In genomic region chr2:30239308-30240161, GRCh38 we compare ENCODE assay signal across 8 cellular contexts. TPM values are rescaled to one million over a fixed set of nuclear protein-coding genes. Genes with fewer than 3 reads are reported as not detected.
DNase-seq lines count a peak whose midpoint lies in the region; ATAC-seq, FAIRE-seq and TF ChIP-seq lines count a peak whose summit lies in the region.

No MANE protein-coding gene starts in this region.

- peak; percentile 83 for TF ChIP-seq CTCF in A549 (IDR thresholded peaks at IDR 0.05)
- peak; percentile 94 for TF ChIP-seq CTCF in GM12872 (IDR thresholded peaks at IDR 0.05; ENCODE audit: insufficient read depth, low read depth, low read length)
- TF ChIP-seq CTCF in PC-9 (conservative IDR thresholded peaks at IDR 0.05): peak; percentile 97
- TF ChIP-seq CTCF in gastroesophageal sphincter (IDR thresholded peaks at IDR 0.05): peak in 3 of 4 experiments; percentile 90 to 91 (median 91)
- TF ChIP-seq CTCF in pancreas (IDR thresholded peaks at IDR 0.05): peak; percentile 77 to 90 (median 82)

- H3K4me1 ChIP-seq in A549 (peaks cover 99% of the 10 kb centered on the region), PC-9 (replicated peaks; ENCODE audit: insufficient read depth) (peaks cover 3% of the 10 kb centered on the region; the same call in 1 of the 2 replicates), gastroesophageal sphincter (peaks cover 13 to 99% (median 32%) of the 10 kb centered on the region in 3 donors), pancreas (no peaks in the 10 kb centered on the region)

- TF ChIP-seq RAD21 in A549 (conservative IDR thresholded peaks at IDR 0.05 in 1 of 2, IDR thresholded peaks at IDR 0.05 in 1 of 2): peak; percentile 68 to 76

- no TSS peak for BruUV-seq in PC-9 (replicated peaks; lab: Mats Ljungman, UMichigan)

- H3K4me2 ChIP-seq in A549: peak overlapping the region; percentile 83
- no peak overlapping the region for H3K4me2 ChIP-seq in PC-9

- H3K9me2 ChIP-seq in PC-9 (ENCODE audit: insufficient read depth): no peaks in the 10 kb centered on the region

- peak; percentile 87 to 89 for DNase-seq in A549 (ENCODE audit: low read depth in 1 of 2, low spot score in 1 of 2)
- peak; percentile 40 to 52 for DNase-seq in PC-9
- peak; percentile 59 for DNase-seq in activated T-helper 9 cell treated with anti-CD3 and anti-CD28 coated beads, Interleukin-2, amount 50 U/mL, for 16 hours (ENCODE audit: low read depth)
- DNase-seq in pancreas: peak in 4 of 6 donors; percentile 41 to 83 (median 72)
- no peak for DNase-seq in dedifferentiated amniotic fluid mesenchymal stem cell (ENCODE audit: extremely low spot score)
- DNase-seq in NCI-H1092 treated with DMSO at 0.1 percent for 48 hours (lab: John Stamatoyannopoulos, UW): no peak

- POLR2A ChIA-PET in A549 (lab: Yijun Ruan, JAX): interaction anchor here (1.3 to 1.6 kb wide), 2 partner anchors 35 to 206 kb away, joined by 3 to 4 read pairs; no protein-coding TSS in a partner anchor
- POLR2A ChIA-PET in PC-9 (lab: Charles Lee; ENCODE audit: unreplicated experiment): interaction anchor here (0.6 kb wide), 1 partner anchor 424 kb away, joined by 3 read pairs; no protein-coding TSS in a partner anchor

- no peaks in the 10 kb centered on the region for H3K79me2 ChIP-seq in PC-9 (ENCODE audit: low read depth)

- H4K20me1 ChIP-seq in PC-9 (ENCODE audit: insufficient read depth): no peaks in the 10 kb centered on the region

- TF ChIP-seq POLR2A in A549 (IDR thresholded peaks at IDR 0.05; ENCODE audit: low read length): no peak
- no peak for TF ChIP-seq POLR2A in gastroesophageal sphincter (IDR thresholded peaks at IDR 0.05)

- CTCF ChIA-PET in A549 (lab: Yijun Ruan, JAX) (interaction anchor here (0.7 to 10.4 kb wide), 38 partner anchors 10 to 477 kb away, joined by 3 to 135 read pairs (median 4); partner anchors contain the start of gene LCLAT1), PC-9 (lab: Charles Lee) (interaction anchor here (0.6 to 0.9 kb wide), 2 partner anchors 21 to 74 kb away, joined by 3 read pairs; no protein-coding TSS in a partner anchor)

- H2AFZ ChIP-seq in PC-9: no peak overlapping the region

- no peak for TF ChIP-seq EP300 in A549 (IDR thresholded peaks at IDR 0.05)
- TF ChIP-seq EP300 in gastroesophageal sphincter (IDR thresholded peaks at IDR 0.05): no peak

- H3K27me3 ChIP-seq in PC-9 (ENCODE audit: insufficient read depth, low read depth): 0 out of 2 replicates have a peak, but pooled peaks cover 6% of the 10 kb centered on the region
- H3K27me3 ChIP-seq in gastroesophageal sphincter: no peaks in the 10 kb centered on the region
- no peaks in the 10 kb centered on the region for H3K27me3 ChIP-seq in pancreas

- H3K27ac ChIP-seq in A549: peak overlapping the region; percentile 24 to 92; a peak in 4 of 6 replicates
- no peak overlapping the region for H3K27ac ChIP-seq in PC-9
- peak overlapping the region; percentile 86 to 94 (median 90) for H3K27ac ChIP-seq in gastroesophageal sphincter
- no peak overlapping the region for H3K27ac ChIP-seq in pancreas

- FAIRE-seq in A549 (lab: Jason Lieb, UNC): peak; percentile 86
- no peak for FAIRE-seq in pancreas (lab: Jason Lieb, UNC)

- H3K36me3 ChIP-seq in PC-9 (ENCODE audit: low read depth) (no peaks in the 10 kb centered on the region), gastroesophageal sphincter (peaks cover 0 to 43% of the 10 kb centered on the region in 2 donors), pancreas (no peaks in the 10 kb centered on the region)

- peaks cover 6% of the 10 kb centered on the region for H3F3A ChIP-seq in PC-9 (ENCODE audit: insufficient read depth, low read depth)

- ATAC-seq in A549 (peak; percentile 70 to 79), gastroesophageal sphincter (peak; percentile 75), pancreas (peak; percentile 75 to 88 (median 86))

- intact Hi-C loops in PC-9 (cut with micrococcal nuclease; ENCODE audit: unreplicated experiment): no loop called here
- intact Hi-C loops in pancreas (cut with DNase I): no loop called here

- WGBS in A549 (ENCODE audit: missing lambda C conversion rate): 55% methylated on average over 15 of the region's 15 CpGs
- WGBS in gastroesophageal sphincter (ENCODE audit: low coverage in 1 of 2), 2 donors: 48 to 57% methylated on average over 8 to 10 of the region's 15 CpGs
- 63 to 70% methylated on average over 15 of the region's 15 CpGs for WGBS in pancreas, 2 donors

- no peak overlapping the region for H3K4me3 ChIP-seq in A549
- H3K4me3 ChIP-seq in PC-9: no peak overlapping the region
- H3K4me3 ChIP-seq in gastroesophageal sphincter: peak overlapping the region in 1 of 2 donors; percentile 1
- H3K4me3 ChIP-seq in pancreas: no peak overlapping the region

- no peaks in the 10 kb centered on the region for H3K9me3 ChIP-seq in A549
- H3K9me3 ChIP-seq in PC-9 (ENCODE audit: insufficient read depth, low read depth): no peaks in the 10 kb centered on the region
- H3K9me3 ChIP-seq in gastroesophageal sphincter: no peaks in the 10 kb centered on the region
- no peaks in the 10 kb centered on the region for H3K9me3 ChIP-seq in pancreas

TF ChIP-seq in A549, 52 proteins besides CTCF, POLR2A, EP300 and RAD21 (continues in another document):
- no peak for TF ChIP-seq KDM5A (IDR thresholded peaks at IDR 0.05)
- no peak for TF ChIP-seq CBX8 (IDR thresholded peaks at IDR 0.05)
- no peak for TF ChIP-seq PBX3 (IDR thresholded peaks at IDR 0.05)
- TF ChIP-seq SMC3 (IDR thresholded peaks at IDR 0.05): peak; percentile 59
- TF ChIP-seq ZSCAN20 (CRISPR knock-in tag; IDR thresholded peaks at IDR 0.05): no peak
- TF ChIP-seq CHD2 (IDR thresholded peaks at IDR 0.05; ENCODE audit: low read length, partially characterized antibody): no peak
- no peak for TF ChIP-seq PHF8 (IDR thresholded peaks at IDR 0.05; ENCODE audit: borderline replicate concordance, low read depth)
- TF ChIP-seq BHLHE40 (IDR thresholded peaks at IDR 0.05; ENCODE audit: low read depth, low read length): no peak
- no peak for TF ChIP-seq CHD4 (IDR thresholded peaks at IDR 0.05; ENCODE audit: borderline replicate concordance)
- 0 out of 2 replicates have a peak, but pooled peaks have one; percentile 38 for TF ChIP-seq POLR2AphosphoS2 (conservative IDR thresholded peaks at IDR 0.05; ENCODE audit: low read length)
- no peak for TF ChIP-seq ESRRA (IDR thresholded peaks at IDR 0.05; ENCODE audit: borderline replicate concordance, low read length)
- no peak for TF ChIP-seq SREBF2 (IDR thresholded peaks at IDR 0.05)
- no peak for TF ChIP-seq BCL3 (IDR thresholded peaks at IDR 0.05)
- no peak for TF ChIP-seq MYC (IDR thresholded peaks at IDR 0.05; ENCODE audit: borderline replicate concordance, low read length)
- no peak for TF ChIP-seq REST (IDR thresholded peaks at IDR 0.05)

RNA-seq across cellular contexts. Expression of gene LBH, which starts 8.2 kb away (rescaled TPM):
- polyA plus RNA-seq in A549 (2011; rRNA removed) (149 and 163 TPM in 2 replicates), A549 (2017; fragmentation: RNase III; extraction: RNeasy Plus Mini Kit Qiagen cat#74134 plus additional on column Dnase treatment) (197 to 273 TPM (median 216 TPM) in 3 replicates), pancreas (10 to 100 TPM in 1 of 2 donors, 1 to 10 TPM in 1; 4.1 to 12.1 TPM)
- 174 and 289 TPM in 2 replicates for polyA plus RNA-seq in A549 (2012; cell fraction: cytosol; rRNA removed)
- 195 and 198 TPM in 2 replicates for polyA plus RNA-seq in A549 (2012; cell fraction: nucleus; rRNA removed)
- polyA minus RNA-seq in A549 (2011; rRNA and poly(A)+ RNA removed): 226 and 241 TPM in 2 replicates
- total RNA-seq in PC-9 (2021) (30.6 and 34.4 TPM in 2 replicates), gastroesophageal sphincter (100 to 1,000 TPM in 3 of 4 donors, 10 to 100 TPM in 1; 62.3 to 509 (median 348) TPM), pancreas (10 to 100 TPM in 2 of 6 donors, 1 to 10 TPM in 4; 5.1 to 26.9 (median 7.4) TPM)

Comparison
In these comparisons a context has a peak if more than half of its experiments do, and no peak if none do; other contexts are left out.
1. DNase-seq: peak in A549 (2 of 2), PC-9 (2 of 2), activated T-helper 9 cell treated with anti-CD3 and anti-CD28 coated beads, Interleukin-2, amount 50 U/mL, for 16 hours (single experiment) and pancreas (4 of 6); none in dedifferentiated amniotic fluid mesenchymal stem cell (single experiment) and NCI-H1092 treated with DMSO at 0.1 percent for 48 hours (single experiment).
2. H3K27ac ChIP-seq: peak in A549 (2 of 2) and gastroesophageal sphincter (4 of 4); none in PC-9 (single experiment) and pancreas (0 of 4).
3. Peak in every context shown above with its lines, with median percentiles within 50 percentile points of each other: ATAC-seq and CTCF ChIP-seq.